In genomic region chr9:21696411-21696865, GRCh38 we compare ENCODE assay signal across 16 cellular contexts.
A peak's percentile ranks its signal among the peaks of the same experiment; 100 is the strongest.
DNase-seq lines count a peak whose midpoint lies in the region; ATAC-seq, FAIRE-seq and TF ChIP-seq lines count a peak whose summit lies in the region.
"Had no signal": no experiment of that assay in that cellular context is flagged by ENCODE, and none has a peak within 500 bp of the region (broad histone marks: within the 10 kb centered on the region; RNA-seq: fewer than 3 reads in every experiment).

No MANE protein-coding gene starts in this region.

- H3K9ac ChIP-seq in H1 (replicated peaks in 1 of 4; ENCODE audit: extremely low read depth in 1 of 4, low read depth in 3 of 4, low read length in 3 of 4): no peak overlapping the region
- no peak overlapping the region for H3K9ac ChIP-seq in HepG2 (ENCODE audit: insufficient read depth, low read depth, low read length)
- H3K9ac ChIP-seq: parathyroid adenoma had no signal

- BruUV-seq in HepG2 (replicated peaks; lab: Mats Ljungman, UMichigan): no TSS peak

- H2BK5ac ChIP-seq in H1 (ENCODE audit: low read depth, low read length): no peak overlapping the region

- H3K4ac ChIP-seq in H1 (replicated peaks; ENCODE audit: insufficient read length, low read depth, low read length): no peak overlapping the region

- H2AFZ ChIP-seq in H1 (ENCODE audit: low read length): no peak overlapping the region
- H2AFZ ChIP-seq in HepG2 (ENCODE audit: low read length): no peak overlapping the region
- H2AFZ ChIP-seq: parathyroid adenoma had no signal

- no peak for TF ChIP-seq EP300 in H1 (IDR thresholded peaks at IDR 0.05; ENCODE audit: borderline replicate concordance in 1 of 2, low read depth in 2 of 2, low read length in 2 of 2)
- no peak for TF ChIP-seq EP300 in HepG2 (IDR thresholded peaks at IDR 0.05; ENCODE audit: low read depth in 2 of 2, low read length in 2 of 2)
- no peak for TF ChIP-seq EP300 in HepG2 (CRISPR knock-in tag; IDR thresholded peaks at IDR 0.05; ENCODE audit: borderline replicate concordance)

- H3K56ac ChIP-seq in H1 (replicated peaks; ENCODE audit: insufficient read length, low read depth, low read length): no peak overlapping the region

- CTCF ChIA-PET in H1 (lab: Charles Lee; ENCODE audit: partially characterized antibody): interaction anchor here (1.1 to 2.2 kb wide), 3 partner anchors 11 to 183 kb away, joined by 3 to 12 read pairs (median 3); no protein-coding TSS in a partner anchor
- CTCF ChIA-PET in HepG2 (lab: Yijun Ruan, JAX; ENCODE audit: low intra/inter-chr PET ratio, low total read pairs): no interaction called here

- H3K18ac ChIP-seq in H1 (ENCODE audit: extremely low read depth, low read length): no peak overlapping the region

- H3K23ac ChIP-seq in H1 (ENCODE audit: insufficient read length): no peak overlapping the region

- H3K4me2 ChIP-seq in H1 (ENCODE audit: insufficient read depth in 1 of 2, low read depth in 2 of 2, low read length in 2 of 2) (peak overlapping the region; percentile 38 to 59; a peak in 2 of 4 replicates), HepG2 (ENCODE audit: low read depth, low read length) (no peak overlapping the region)

- ATAC-seq in HepG2: peak; percentile 74

- H3K79me1 ChIP-seq in H1 (ENCODE audit: low read depth, low read length): no peaks in the 10 kb centered on the region

- TF ChIP-seq POLR2A in H1 (IDR thresholded peaks at IDR 0.05; ENCODE audit: control extremely low read depth in 1 of 2, low read depth in 2 of 2, low read length in 2 of 2) (no peak), HepG2 (IDR thresholded peaks at IDR 0.05; ENCODE audit: insufficient read depth in 1 of 2, low read depth in 2 of 2, low read length in 2 of 2) (no peak)

- WGBS in H1 (ENCODE audit: extremely low coverage in 1 of 2, insufficient coverage in 1 of 2, insufficient read length in 1 of 2, insufficient replicate concordance in 2 of 2, low coverage in 1 of 2, low lambda C conversion rate in 2 of 2, missing lambda C conversion rate in 1 of 2), 2 experiments: 34% methylated on average over 26 of the region's 28 CpGs; no CpG with 5 or more reads in 1 of the 2 experiments
- 71% methylated on average over 11 of the region's 28 CpGs for WGBS in HepG2 (ENCODE audit: low lambda C conversion rate)

- peak; percentile 9 for DNase-seq in DMS 273 (lab: John Stamatoyannopoulos, UW; ENCODE audit: unreplicated experiment)
- DNase-seq in DMS 273 treated with DMSO at 0.1 percent for 48 hours (lab: John Stamatoyannopoulos, UW): no peak
- DNase-seq in HuH-7 (ENCODE audit: low spot score): peak; percentile 12
- peak; percentile 59 to 85 for DNase-seq in H1 (ENCODE audit: low read depth in 1 of 2, low spot score in 2 of 2)
- DNase-seq in HepG2 (ENCODE audit: low spot score): peak; percentile 5
- no peak for DNase-seq in effector CD4-positive, alpha-beta T cell
- no peak for DNase-seq in G401 (ENCODE audit: low spot score)
- DNase-seq in hypothalamus (lab: John Stamatoyannopoulos, UW): no peak
- DNase-seq: anterior cingulate cortex, head of caudate nucleus, NCI-H1105 treated with DMSO at 0.1 percent for 48 hours, NCI-H526 treated with DMSO at 0.1 percent for 48 hours, transverse colon had no signal

- TF ChIP-seq CTCF in H1 (IDR thresholded peaks at IDR 0.05; ENCODE audit: control extremely low read depth in 1 of 3, insufficient read depth in 1 of 3, low read depth in 1 of 3, low read length in 3 of 3): peak; percentile 42 to 70 (median 45)
- no peak for TF ChIP-seq CTCF in HepG2 (CRISPR knock-in tag; IDR thresholded peaks at IDR 0.05)

- H4K91ac ChIP-seq in H1 (replicated peaks; ENCODE audit: insufficient read length, low read length): peak overlapping the region; percentile 55

- FAIRE-seq in H1 (lab: Jason Lieb, UNC) (no peak), HepG2 (lab: Jason Lieb, UNC) (no peak)
- FAIRE-seq: D721Med, GM12891 had no signal

- H3K23me2 ChIP-seq in H1 (ENCODE audit: low read depth, low read length): no peaks in the 10 kb centered on the region; the same call in 1 of the 2 replicates

- H3K27me3 ChIP-seq in H1 (replicated peaks in 1 of 4; ENCODE audit: control insufficient read depth in 3 of 4, extremely low read depth in 1 of 4, insufficient read depth in 3 of 4, low read length in 3 of 4) (no peaks in the 10 kb centered on the region), HepG2 (ENCODE audit: control insufficient read depth in 1 of 2, insufficient read depth in 2 of 2, low read length in 2 of 2) (no peaks in the 10 kb centered on the region)
- H3K27me3 ChIP-seq: transverse colon had no signal

- TF ChIP-seq RAD21 in H1 (IDR thresholded peaks at IDR 0.05 in 1 of 2, conservative IDR thresholded peaks at IDR 0.05 in 1 of 2; ENCODE audit: low read depth in 2 of 2, low read length in 2 of 2) (peak; percentile 37 to 54), HepG2 (CRISPR knock-in tag; IDR thresholded peaks at IDR 0.05) (no peak)

- H2AK5ac ChIP-seq in H1 (ENCODE audit: low read depth, low read length): no peak overlapping the region

- no peak overlapping the region for H2BK15ac ChIP-seq in H1 (ENCODE audit: low read length)

- H4K20me1 ChIP-seq in H1 (replicated peaks in 1 of 2; ENCODE audit: control insufficient read depth in 1 of 2, insufficient read depth in 2 of 2, low read length in 2 of 2) (no peaks in the 10 kb centered on the region), HepG2 (ENCODE audit: insufficient read depth, low read length) (no peaks in the 10 kb centered on the region)

- H2BK120ac ChIP-seq in H1 (replicated peaks; ENCODE audit: low read depth, low read length): no peak overlapping the region

- H2BK20ac ChIP-seq in H1 (ENCODE audit: low read length): no peak overlapping the region

- H3K9me3 ChIP-seq in H1 (ENCODE audit: insufficient read depth in 2 of 2, low read depth in 1 of 2, low read length in 1 of 2) (peaks cover 0 to 10% of the 10 kb centered on the region in 2 experiments; a peak in 1 of 4 replicates), HepG2 (ENCODE audit: low read length) (no peaks in the 10 kb centered on the region)
- H3K9me3 ChIP-seq: transverse colon had no signal

- H3K4me3 ChIP-seq in H1 (ENCODE audit: extremely low read depth in 1 of 4, insufficient read depth in 2 of 4, low read depth in 3 of 4, low read length in 4 of 4): peak overlapping the region in 2 of 4 experiments; percentile 13 to 40; a peak in 3 of 8 replicates
- no peak overlapping the region for H3K4me3 ChIP-seq in HepG2 (replicated peaks in 1 of 3; ENCODE audit: insufficient read depth in 1 of 3, low read depth in 2 of 3, low read length in 3 of 3)
- H3K4me3 ChIP-seq: transverse colon had no signal

- H3K4me1 ChIP-seq in H1 (replicated peaks in 1 of 4; ENCODE audit: control insufficient read depth in 3 of 4, insufficient read depth in 4 of 4, low read length in 3 of 4): peaks cover 0 to 2% (median 0%) of the 10 kb centered on the region in 4 experiments; a peak in 1 of 7 replicates
- H3K4me1 ChIP-seq in HepG2 (ENCODE audit: insufficient read depth, low read length): no peaks in the 10 kb centered on the region
- H3K4me1 ChIP-seq: parathyroid adenoma, transverse colon had no signal

- H3K36me3 ChIP-seq in H1 (ENCODE audit: control insufficient read depth in 2 of 4, insufficient read depth in 4 of 4, low read length in 3 of 4) (no peaks in the 10 kb centered on the region), HepG2 (replicated peaks in 1 of 2; ENCODE audit: control insufficient read depth in 1 of 2, insufficient read depth in 2 of 2, low read length in 2 of 2) (no peaks in the 10 kb centered on the region)
- H3K36me3 ChIP-seq: transverse colon had no signal

- H4K8ac ChIP-seq in H1 (ENCODE audit: extremely low read depth, insufficient read depth, low read length): peak overlapping the region; percentile 57; the same call in 1 of the 2 replicates

- POLR2A ChIA-PET in H1 (lab: Charles Lee; ENCODE audit: partially characterized antibody) (interaction anchor here (1.5 kb wide), 1 partner anchor 107 kb away, joined by 4 read pairs; no protein-coding TSS in a partner anchor), HepG2 (lab: Yijun Ruan, JAX) (no interaction called here)

- H3K79me2 ChIP-seq in H1 (ENCODE audit: control insufficient read depth in 1 of 2, insufficient read depth in 2 of 2, low read length in 2 of 2) (no peaks in the 10 kb centered on the region), HepG2 (ENCODE audit: insufficient read depth, low read length) (no peaks in the 10 kb centered on the region)
- H3K79me2 ChIP-seq: parathyroid adenoma had no signal

- no peak overlapping the region for H3K27ac ChIP-seq in H1 (ENCODE audit: low read depth, low read length)
- no peak overlapping the region for H3K27ac ChIP-seq in HepG2 (ENCODE audit: extremely low read length, insufficient read depth, low read length)
- H3K27ac ChIP-seq: parathyroid adenoma, transverse colon had no signal

- no peak overlapping the region for H4K5ac ChIP-seq in H1 (ENCODE audit: insufficient read length, low read depth, low read length)

- intact Hi-C loops in HepG2 (cut with micrococcal nuclease; ENCODE audit: unreplicated experiment): no loop called here

- in situ Hi-C loops in HepG2 (cut with HindIII; ENCODE audit: extremely low pct_ligation_motif_present, low pct_unique_long_range_greater_than_20kb): no loop called here
- in situ Hi-C loops in G401 (cut with HindIII; ENCODE audit: low sequenced_read_pairs): no loop called here

- no peak overlapping the region for H3K14ac ChIP-seq in H1 (ENCODE audit: insufficient read length)

- no peak overlapping the region for H2BK12ac ChIP-seq in H1 (ENCODE audit: low read depth, low read length)

TF ChIP-seq in H1, 55 proteins besides CTCF, POLR2A, EP300 and RAD21 (continues in another document):
- TF ChIP-seq GABPA (IDR thresholded peaks at IDR 0.05; ENCODE audit: borderline replicate concordance, insufficient read depth, low read length): 0 out of 2 replicates have a peak, but pooled peaks have one; percentile 23
- no peak for TF ChIP-seq HDAC2 (IDR thresholded peaks at IDR 0.05; ENCODE audit: borderline replicate concordance in 1 of 2, low read depth in 2 of 2, low read length in 2 of 2)
- no peak for TF ChIP-seq TEAD4 (IDR thresholded peaks at IDR 0.05; ENCODE audit: low read depth, low read length)

TF ChIP-seq in HepG2, 621 proteins besides CTCF, POLR2A, EP300 and RAD21 (continues in another document):
- TF ChIP-seq SALL1 (CRISPR knock-in tag; IDR thresholded peaks at IDR 0.05) (no peak), PHF20 (CRISPR knock-in tag; IDR thresholded peaks at IDR 0.05) (no peak), CREM (IDR thresholded peaks at IDR 0.05) (no peak), CREM (CRISPR knock-in tag; IDR thresholded peaks at IDR 0.05) (no peak), JDP2 (CRISPR knock-in tag; IDR thresholded peaks at IDR 0.05; ENCODE audit: borderline replicate concordance) (no peak), STAT5B (CRISPR knock-in tag; IDR thresholded peaks at IDR 0.05) (no peak), ZNF496 (CRISPR knock-in tag; IDR thresholded peaks at IDR 0.05; ENCODE audit: insufficient replicate concordance) (no peak), SOX5 (CRISPR knock-in tag; IDR thresholded peaks at IDR 0.05; ENCODE audit: borderline replicate concordance) (no peak)

Comparison
In these comparisons a context has a peak if more than half of its experiments do, and no peak if none do; other contexts are left out.
1. DNase-seq: peak in DMS 273 (single experiment), HuH-7 (single experiment), H1 (2 of 2) and HepG2 (single experiment); none in DMS 273 treated with DMSO at 0.1 percent for 48 hours (single experiment), effector CD4-positive, alpha-beta T cell (single experiment), G401 (single experiment) and hypothalamus (0 of 51).